20 cellular contexts compared by ENCODE assay signal in genomic region chr7:27846388-27846787, GRCh38.
DNase-seq lines count a peak whose midpoint lies in the region; ATAC-seq, FAIRE-seq and TF ChIP-seq lines count a peak whose summit lies in the region.
"Had no signal": no experiment of that assay in that cellular context is flagged by ENCODE, and none has a peak within 500 bp of the region (broad histone marks: within the 10 kb centered on the region; RNA-seq: fewer than 3 reads in every experiment).

No MANE protein-coding gene starts in this region.

- no peak overlapping the region for H3K4me3 ChIP-seq in astrocyte (ENCODE audit: insufficient read depth, low read depth, low read length)
- H3K4me3 ChIP-seq: BLaER1, K562 had no signal

- H3K27me3 Mint-ChIP-seq in stimulated activated naive CD8-positive, alpha-beta T cell treated with anti-CD3 and anti-CD28 coated beads, Interleukin-15, amount 100 ng/mL, for 72 hours: no peaks in the 10 kb centered on the region
- H3K27me3 Mint-ChIP-seq in astrocyte (ENCODE audit: low read depth, unreplicated experiment): no peaks in the 10 kb centered on the region

- no peaks in the 10 kb centered on the region for H4K20me1 ChIP-seq in astrocyte (ENCODE audit: insufficient read depth, low read length)
- H4K20me1 ChIP-seq: BLaER1 had no signal

- H2AFZ ChIP-seq in astrocyte (ENCODE audit: low read depth, low read length): no peak overlapping the region

- H3K4me1 Mint-ChIP-seq in stimulated activated naive CD8-positive, alpha-beta T cell treated with anti-CD3 and anti-CD28 coated beads, Interleukin-15, amount 100 ng/mL, for 72 hours: no peaks in the 10 kb centered on the region
- no peaks in the 10 kb centered on the region for H3K4me1 Mint-ChIP-seq in astrocyte (ENCODE audit: low read depth, unreplicated experiment)

- H3K4me1 ChIP-seq in astrocyte (ENCODE audit: insufficient read depth, low read length): no peaks in the 10 kb centered on the region

- ATAC-seq in stimulated activated naive CD8-positive, alpha-beta T cell treated with anti-CD3 and anti-CD28 coated beads, Interleukin-15, amount 100 ng/mL, for 72 hours: peak; percentile 67
- ATAC-seq in stimulated activated naive CD8-positive, alpha-beta T cell treated with anti-CD3 and anti-CD28 coated beads, Interleukin-15, Interleukin-2, amounts not matched to agents 100 U/mL and 50 U/mL, for 24 hours: no peak
- no peak for ATAC-seq in HG03196 (IDR thresholded peaks at IDR 0.05; ENCODE audit: unreplicated experiment)
- no peak for ATAC-seq in GM19324 (IDR thresholded peaks at IDR 0.05; ENCODE audit: low FRiP score, unreplicated experiment)
- ATAC-seq: CD8-positive, alpha-beta T cell; K562 had no signal

- no peak for TF ChIP-seq POLR2A in erythroblast (IDR thresholded peaks at IDR 0.05; ENCODE audit: low read length)

- H3K4me3 Mint-ChIP-seq in stimulated activated naive CD8-positive, alpha-beta T cell treated with anti-CD3 and anti-CD28 coated beads, Interleukin-15, amount 100 ng/mL, for 72 hours: no peak overlapping the region
- no peak overlapping the region for H3K4me3 Mint-ChIP-seq in astrocyte (ENCODE audit: unreplicated experiment)
- H3K4me3 Mint-ChIP-seq: CD8-positive, alpha-beta T cell had no signal

- no peak for TF ChIP-seq CTCF in astrocyte (IDR thresholded peaks at IDR 0.05; ENCODE audit: insufficient read depth, low read depth, low read length)

- no peak overlapping the region for H3K4me2 ChIP-seq in astrocyte (ENCODE audit: low read length)
- H3K4me2 ChIP-seq: BLaER1 had no signal

- H3K9me3 Mint-ChIP-seq in stimulated activated naive CD8-positive, alpha-beta T cell treated with anti-CD3 and anti-CD28 coated beads, Interleukin-15, amount 100 ng/mL, for 72 hours: no peaks in the 10 kb centered on the region
- H3K9me3 Mint-ChIP-seq in astrocyte (ENCODE audit: unreplicated experiment): peaks cover 4% of the 10 kb centered on the region
- H3K9me3 Mint-ChIP-seq: CD8-positive, alpha-beta T cell had no signal

- peaks cover 7% of the 10 kb centered on the region for H3K36me3 Mint-ChIP-seq in astrocyte (ENCODE audit: low read depth, unreplicated experiment)
- H3K36me3 Mint-ChIP-seq: CD8-positive, alpha-beta T cell had no signal

- H3K36me3 ChIP-seq in astrocyte (ENCODE audit: insufficient read depth, low read length): no peaks in the 10 kb centered on the region
- H3K36me3 ChIP-seq: BLaER1 had no signal

- no peak for DNase-seq in stimulated activated naive CD8-positive, alpha-beta T cell treated with anti-CD3 and anti-CD28 coated beads, Interleukin-15, amount 100 ng/mL, for 72 hours
- DNase-seq in stimulated activated naive CD8-positive, alpha-beta T cell treated with anti-CD3 and anti-CD28 coated beads, Interleukin-15, Interleukin-2, amounts not matched to agents 100 U/mL and 50 U/mL, for 24 hours: no peak
- DNase-seq in astrocyte (ENCODE audit: low read depth) (peak; percentile 9), iris pigment epithelial cell (ENCODE audit: low read depth) (peak; percentile 21), erythroblast (lab: John Stamatoyannopoulos, UW) (no peak)
- DNase-seq: CD8-positive, alpha-beta T cell; NCI-H1105 treated with DMSO at 0.1 percent for 48 hours; NCI-H1694; NCI-H2081 treated with DMSO at 0.1 percent for 48 hours; NCI-H510A; NCI-H774; OCI-M1; RPMI8226; SIG-M5 had no signal

- no peak overlapping the region for H3K27ac Mint-ChIP-seq in stimulated activated naive CD8-positive, alpha-beta T cell treated with anti-CD3 and anti-CD28 coated beads, Interleukin-15, amount 100 ng/mL, for 72 hours
- no peak overlapping the region for H3K27ac Mint-ChIP-seq in astrocyte (ENCODE audit: unreplicated experiment)
- H3K27ac Mint-ChIP-seq: CD8-positive, alpha-beta T cell had no signal

- H3K27me3 ChIP-seq in astrocyte (ENCODE audit: insufficient read depth, low read length): no peaks in the 10 kb centered on the region
- H3K27me3 ChIP-seq: BLaER1 had no signal

- no peak for FAIRE-seq in astrocyte (lab: Jason Lieb, UNC)
- FAIRE-seq: GM12892, H1, K562 had no signal

- H3K27ac ChIP-seq in astrocyte (ENCODE audit: low read depth, low read length): no peak overlapping the region
- H3K27ac ChIP-seq: BLaER1 had no signal

- no peak overlapping the region for H3K9ac ChIP-seq in astrocyte (ENCODE audit: low read length)
- H3K9ac ChIP-seq: BLaER1 had no signal

- H3K79me2 ChIP-seq in astrocyte (ENCODE audit: insufficient read depth, low read length): no peaks in the 10 kb centered on the region

- no peaks in the 10 kb centered on the region for H3K9me3 ChIP-seq in astrocyte (ENCODE audit: insufficient read depth, low read depth, low read length)
- H3K9me3 ChIP-seq: BLaER1 had no signal

Comparison
In these comparisons a context has a peak if more than half of its experiments do, and no peak if none do; other contexts are left out.
1. DNase-seq: peak in astrocyte (single experiment) and iris pigment epithelial cell (single experiment); none in stimulated activated naive CD8-positive, alpha-beta T cell treated with anti-CD3 and anti-CD28 coated beads, Interleukin-15, amount 100 ng/mL, for 72 hours (0 of 2), stimulated activated naive CD8-positive, alpha-beta T cell treated with anti-CD3 and anti-CD28 coated beads, Interleukin-15, Interleukin-2, amounts not matched to agents 100 U/mL and 50 U/mL, for 24 hours (single experiment) and erythroblast (0 of 2).